8 cellular contexts compared by ENCODE assay signal in genomic region chrX:48890296-48890925, GRCh38. TPM values are rescaled to one million over a fixed set of nuclear protein-coding genes. Genes with fewer than 3 reads are reported as not detected.
DNase-seq lines count a peak whose midpoint lies in the region; TF ChIP-seq lines count a peak whose summit lies in the region.

No MANE protein-coding gene starts in this region.

- H3K4me3 ChIP-seq in effector memory CD4-positive, alpha-beta T cell (ENCODE audit: insufficient read depth, low read depth, low read length, poor library complexity, severe bottlenecking): peak overlapping the region; percentile 64

- peak overlapping the region; percentile 60 for H3K27ac ChIP-seq in effector memory CD4-positive, alpha-beta T cell (ENCODE audit: insufficient read depth, low read length, poor library complexity, severe bottlenecking)

- peaks cover 10% of the 10 kb centered on the region for H3K4me1 Mint-ChIP-seq in osteocyte (ENCODE audit: unreplicated experiment)

- H3K27ac Mint-ChIP-seq in osteocyte (ENCODE audit: unreplicated experiment): peak overlapping the region; percentile 67

- DNase-seq in D341Med (ENCODE audit: low spot score): peak; percentile 40
- DNase-seq in NCI-H2171 treated with DMSO at 0.1 percent for 48 hours (lab: John Stamatoyannopoulos, UW): peak; percentile 87
- no peak for DNase-seq in effector memory CD4-positive, alpha-beta T cell
- no peak for DNase-seq in osteocyte (ENCODE audit: extremely low spot score, unreplicated experiment)
- no peak for DNase-seq in GDM1 (lab: John Stamatoyannopoulos, UW)
- DNase-seq in activated CD8-positive, alpha-beta memory T cell treated with anti-CD3 and anti-CD28 coated beads for 24 hours: no peak
- DNase-seq in NCI-H1105 (lab: John Stamatoyannopoulos, UW): no peak
- no peak for DNase-seq in amniotic stem cell (lab: John Stamatoyannopoulos, UW)

- no peaks in the 10 kb centered on the region for H3K27me3 Mint-ChIP-seq in osteocyte (ENCODE audit: unreplicated experiment)

- H3K4me1 ChIP-seq in effector memory CD4-positive, alpha-beta T cell (ENCODE audit: control insufficient read depth, insufficient read depth, low read length, poor library complexity, severe bottlenecking): peaks cover 2% of the 10 kb centered on the region

- H3K9me3 ChIP-seq in effector memory CD4-positive, alpha-beta T cell (ENCODE audit: control insufficient read depth, low read length): no peaks in the 10 kb centered on the region

- H3K27me3 ChIP-seq in effector memory CD4-positive, alpha-beta T cell (replicated peaks; ENCODE audit: control insufficient read depth, insufficient read depth, low read length, poor library complexity, severe bottlenecking): no peaks in the 10 kb centered on the region

- H3K36me3 ChIP-seq in effector memory CD4-positive, alpha-beta T cell (ENCODE audit: control insufficient read depth, insufficient read depth, low read length): no peaks in the 10 kb centered on the region

- peaks cover 1% of the 10 kb centered on the region for H3K36me3 Mint-ChIP-seq in osteocyte (ENCODE audit: unreplicated experiment)

- no peak for TF ChIP-seq CTCF in osteocyte (IDR thresholded peaks at IDR 0.05)

- no peaks in the 10 kb centered on the region for H3K9me3 Mint-ChIP-seq in osteocyte (ENCODE audit: unreplicated experiment)

- peak overlapping the region; percentile 72 for H3K4me3 Mint-ChIP-seq in osteocyte (ENCODE audit: unreplicated experiment)

RNA-seq across cellular contexts. Expression of gene TIMM17B, which starts 7.2 kb away (rescaled TPM):
- total RNA-seq in osteocyte: 45.6 and 50.0 TPM in 2 replicates

RNA-seq across cellular contexts. Expression of gene PQBP1, which starts 7.3 kb away (rescaled TPM):
- total RNA-seq in osteocyte: 69.8 and 78.3 TPM in 2 replicates

RNA-seq across cellular contexts. Expression of gene SLC35A2, which starts 21.0 kb away (rescaled TPM):
- 34.6 and 37.0 TPM in 2 replicates for total RNA-seq in osteocyte

RNA-seq across cellular contexts. Expression of gene PIM2, which starts 28.4 kb away (rescaled TPM):
- total RNA-seq in osteocyte: 6.4 and 7.3 TPM in 2 replicates

RNA-seq across cellular contexts. Expression of gene PCSK1N, which starts 55.0 kb away (rescaled TPM):
- total RNA-seq in osteocyte: 13.1 and 14.8 TPM in 2 replicates

Comparison
In these comparisons a context has a peak if more than half of its experiments do, and no peak if none do; other contexts are left out.
1. DNase-seq: peak in D341Med (single experiment) and NCI-H2171 treated with DMSO at 0.1 percent for 48 hours (single experiment); none in effector memory CD4-positive, alpha-beta T cell (0 of 3), osteocyte (single experiment), GDM1 (single experiment), activated CD8-positive, alpha-beta memory T cell treated with anti-CD3 and anti-CD28 coated beads for 24 hours (single experiment), NCI-H1105 (single experiment) and amniotic stem cell (single experiment).